In genomic region chr9:102237094-102237493, GRCh38 we compare ENCODE assay signal across 26 cellular contexts.
"Had no signal": no experiment of that assay in that cellular context is flagged by ENCODE, and none has a peak within 500 bp of the region (broad histone marks: within the 10 kb centered on the region; RNA-seq: fewer than 3 reads in every experiment).

No MANE protein-coding gene starts in this region.

- H3K4me1 ChIP-seq: body of pancreas, left ventricle myocardium inferior, neural progenitor cell, right lobe of liver, thyroid gland had no signal

- H3K4me1 Mint-ChIP-seq: activated CD4-positive, alpha-beta T cell treated with anti-CD3 and anti-CD28 coated beads, Interleukin-2, amount 10 ng/mL, durations not matched to agents 7 days and 5 days; activated CD8-positive, alpha-beta memory T cell treated with anti-CD3 and anti-CD28 coated beads, Interleukin-2, amount 10 ng/mL, durations not matched to agents 7 days and 5 days; activated naive CD4-positive, alpha-beta T cell treated with anti-CD3 and anti-CD28 coated beads, Interleukin-2, amount 50 U/mL, for 24 hours; neural progenitor cell had no signal

- H3K36me3 Mint-ChIP-seq: activated CD8-positive, alpha-beta memory T cell treated with anti-CD3 and anti-CD28 coated beads, Interleukin-2, amount 10 ng/mL, durations not matched to agents 7 days and 5 days; activated naive CD4-positive, alpha-beta T cell treated with anti-CD3 and anti-CD28 coated beads, Interleukin-2, amount 50 U/mL, for 24 hours; naive thymus-derived CD8-positive, alpha-beta T cell; neural progenitor cell had no signal

- H3K27me3 Mint-ChIP-seq: activated CD4-positive, alpha-beta T cell treated with anti-CD3 and anti-CD28 coated beads, Interleukin-2, amount 10 ng/mL, durations not matched to agents 7 days and 5 days; activated CD8-positive, alpha-beta memory T cell treated with anti-CD3 and anti-CD28 coated beads, Interleukin-2, amount 10 ng/mL, durations not matched to agents 7 days and 5 days; activated CD8-positive, alpha-beta T cell treated with anti-CD3 and anti-CD28 coated beads for 36 hours; naive thymus-derived CD8-positive, alpha-beta T cell; stimulated activated naive CD8-positive, alpha-beta T cell treated with anti-CD3 and anti-CD28 coated beads, Interleukin-15, Interleukin-2, amounts not matched to agents 100 ng/mL and 50 ng/mL, for 24 hours had no signal

- FAIRE-seq: TTC549 had no signal

- H3K4me3 Mint-ChIP-seq: activated CD4-positive, alpha-beta T cell treated with anti-CD3 and anti-CD28 coated beads, Interleukin-2, amount 10 ng/mL, durations not matched to agents 7 days and 5 days; activated CD8-positive, alpha-beta memory T cell treated with anti-CD3 and anti-CD28 coated beads, Interleukin-2, amount 10 ng/mL, durations not matched to agents 7 days and 5 days; activated CD8-positive, alpha-beta T cell treated with anti-CD3 and anti-CD28 coated beads for 36 hours; activated naive CD4-positive, alpha-beta T cell treated with anti-CD3 and anti-CD28 coated beads, Interleukin-2, amount 50 U/mL, for 24 hours; naive thymus-derived CD8-positive, alpha-beta T cell; neural progenitor cell; stimulated activated naive CD8-positive, alpha-beta T cell treated with anti-CD3 and anti-CD28 coated beads, Interleukin-15, Interleukin-2, amounts not matched to agents 100 ng/mL and 50 ng/mL, for 24 hours had no signal

- H3K27ac Mint-ChIP-seq: activated CD4-positive, alpha-beta T cell treated with anti-CD3 and anti-CD28 coated beads, Interleukin-2, amount 10 ng/mL, durations not matched to agents 7 days and 5 days; activated CD8-positive, alpha-beta memory T cell treated with anti-CD3 and anti-CD28 coated beads, Interleukin-2, amount 10 ng/mL, durations not matched to agents 7 days and 5 days; activated CD8-positive, alpha-beta T cell treated with anti-CD3 and anti-CD28 coated beads for 36 hours; activated naive CD4-positive, alpha-beta T cell treated with anti-CD3 and anti-CD28 coated beads, Interleukin-2, amount 50 U/mL, for 24 hours; naive thymus-derived CD8-positive, alpha-beta T cell; neural progenitor cell; stimulated activated naive CD8-positive, alpha-beta T cell treated with anti-CD3 and anti-CD28 coated beads, Interleukin-15, Interleukin-2, amounts not matched to agents 100 ng/mL and 50 ng/mL, for 24 hours had no signal

- H3K27ac ChIP-seq: body of pancreas, left ventricle myocardium inferior, neural progenitor cell, right lobe of liver, skin epidermis, thyroid gland, WERI-Rb-1 had no signal

- H3K36me3 ChIP-seq: left ventricle myocardium inferior, neural progenitor cell, right lobe of liver, thyroid gland, WERI-Rb-1 had no signal

- ATAC-seq: activated CD8-positive, alpha-beta memory T cell treated with anti-CD3 and anti-CD28 coated beads, Interleukin-2, amount 10 ng/mL, durations not matched to agents 7 days and 5 days; activated CD8-positive, alpha-beta T cell treated with anti-CD3 and anti-CD28 coated beads for 36 hours; body of pancreas; naive thymus-derived CD8-positive, alpha-beta T cell had no signal

- H3K9me3 Mint-ChIP-seq: activated CD4-positive, alpha-beta T cell treated with anti-CD3 and anti-CD28 coated beads, Interleukin-2, amount 10 ng/mL, durations not matched to agents 7 days and 5 days; activated naive CD4-positive, alpha-beta T cell treated with anti-CD3 and anti-CD28 coated beads, Interleukin-2, amount 50 U/mL, for 24 hours; neural progenitor cell; stimulated activated naive CD8-positive, alpha-beta T cell treated with anti-CD3 and anti-CD28 coated beads, Interleukin-15, Interleukin-2, amounts not matched to agents 100 ng/mL and 50 ng/mL, for 24 hours had no signal

- H3K9me3 ChIP-seq: body of pancreas, left ventricle myocardium inferior, right lobe of liver, thyroid gland had no signal

- H3K4me3 ChIP-seq: body of pancreas, left ventricle myocardium inferior, neural progenitor cell, right lobe of liver, skin epidermis, thyroid gland had no signal

- H3K27me3 ChIP-seq: body of pancreas, neural progenitor cell, right lobe of liver, thyroid gland had no signal

- DNase-seq: activated CD4-positive, alpha-beta T cell treated with anti-CD3 and anti-CD28 coated beads, Interleukin-2, amount 10 ng/mL, durations not matched to agents 7 days and 5 days; activated CD4-positive, CD25-positive, alpha-beta regulatory T cell treated with anti-CD3 and anti-CD28 coated beads, Interleukin-2, amount 50 U/mL, for 72 hours; activated CD8-positive, alpha-beta memory T cell treated with anti-CD3 and anti-CD28 coated beads, Interleukin-2, amount 10 ng/mL, durations not matched to agents 7 days and 5 days; activated CD8-positive, alpha-beta T cell treated with anti-CD3 and anti-CD28 coated beads for 36 hours; activated effector memory CD4-positive, alpha-beta T cell treated with anti-CD3 and anti-CD28 coated beads, Interleukin-2, amount 50 U/mL, for 16 hours; activated T-cell treated with anti-CD3 and anti-CD28 coated beads for 4 hours; anterior cingulate cortex; body of pancreas; caudate nucleus; dermis blood vessel endothelial cell; effector CD8-positive, alpha-beta T cell; erythroblast; foreskin fibroblast; left ventricle myocardium inferior; naive thymus-derived CD8-positive, alpha-beta T cell; posterior cingulate gyrus; right lobe of liver; stimulated activated CD4-positive, alpha-beta T cell treated with anti-CD3 and anti-CD28 coated beads, Interleukin-1b, Interleukin-23, amount 100 ng/mL, for 48 hours; substantia nigra; thyroid gland; WERI-Rb-1 had no signal
